Comparison of ENCODE assay signal across 16 cellular contexts in the genomic region with DNA sequence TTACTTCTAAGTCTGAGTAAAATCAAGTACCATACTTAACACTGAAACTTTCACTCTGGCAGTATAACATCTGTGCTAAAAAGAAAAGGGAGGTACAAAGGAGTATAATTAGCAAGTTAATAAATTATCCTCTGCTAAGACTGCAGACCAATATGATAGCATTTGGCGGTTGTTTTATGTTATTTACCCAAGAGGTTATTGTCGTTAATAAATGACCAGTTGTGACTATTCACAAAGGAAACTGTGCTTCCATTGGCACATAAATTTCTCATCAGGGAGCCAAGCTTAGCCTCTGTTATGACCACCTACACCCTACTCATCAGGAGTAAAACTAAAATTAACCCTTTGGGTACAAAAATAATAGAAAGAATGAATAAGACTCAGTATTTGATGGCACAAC.
A peak's percentile ranks its signal among the peaks of the same experiment; 100 is the strongest.
DNase-seq lines count a peak whose midpoint lies in the region; ATAC-seq, FAIRE-seq and TF ChIP-seq lines count a peak whose summit lies in the region.
"Had no signal": no experiment of that assay in that cellular context is flagged by ENCODE, and none has a peak within 500 bp of the region (broad histone marks: within the 10 kb centered on the region; RNA-seq: fewer than 3 reads in every experiment).

No MANE protein-coding gene starts in this region.

- no peak for TF ChIP-seq CTCF in D721Med (IDR thresholded peaks at IDR 0.05; ENCODE audit: insufficient read depth, missing control alignments)

- FAIRE-seq in D721Med (lab: Jason Lieb, UNC) = peak; percentile 32
- FAIRE-seq: HTR-8/SVneo had no signal

- DNase-seq in D721Med (ENCODE audit: insufficient read length, low spot score) (no peak), NCI-H146 treated with DMSO at 0.1 percent for 48 hours (lab: John Stamatoyannopoulos, UW; ENCODE audit: unreplicated experiment) (peak; percentile 7), glomerular visceral epithelial cell (ENCODE audit: extremely low spot score) (peak; percentile 12), GDM1 (lab: John Stamatoyannopoulos, UW) (no peak), NCI-H82 (lab: John Stamatoyannopoulos, UW) (no peak), left cardiac atrium (no peak)
- DNase-seq in stimulated activated naive CD4-positive, alpha-beta T cell (lab: John Stamatoyannopoulos, UW) = no peak
- DNase-seq: activated CD4-positive, alpha-beta T cell treated with anti-CD3 and anti-CD28 coated beads, Interleukin-2, amount 10 ng/mL, durations not matched to agents 24 days and 14 days; activated gamma-delta T cell; gastrocnemius medialis; stimulated activated naive B cell treated with anti-CD40 and anti-IgM and Interleukin-4, amounts not matched to agents 10 μg/mL and 1 μg/mL and 100 μg/mL, for 72 hours; tibial artery had no signal

- intact Hi-C loops in left cardiac atrium (cut with DNase I) = loop anchor here in 1 of 2 donors (5.0 kb wide), 1 partner anchor 120 kb away; no protein-coding TSS in a partner anchor

- no peak for ATAC-seq in left cardiac atrium
- ATAC-seq: gastrocnemius medialis had no signal

- no peaks in the 10 kb centered on the region for H3K27me3 ChIP-seq in mucosa of stomach (ENCODE audit: control insufficient read depth, insufficient read depth, low read length)
- H3K27me3 ChIP-seq: gastrocnemius medialis had no signal

- no peak overlapping the region for H3K4me3 ChIP-seq in mucosa of stomach (ENCODE audit: low read length)
- H3K4me3 ChIP-seq: gastrocnemius medialis, GM23338, tibial artery had no signal

- H3K9ac ChIP-seq in mucosa of stomach (ENCODE audit: low read length) = peak overlapping the region; percentile 12
- H3K9ac ChIP-seq: parathyroid adenoma had no signal

- no peaks in the 10 kb centered on the region for H3K9me3 ChIP-seq in mucosa of stomach (ENCODE audit: control insufficient read depth, low read length)
- H3K9me3 ChIP-seq: gastrocnemius medialis, tibial artery had no signal

- no peaks in the 10 kb centered on the region for H3K4me1 ChIP-seq in mucosa of stomach (ENCODE audit: control insufficient read depth, insufficient read depth, low read length)
- H3K4me1 ChIP-seq: gastrocnemius medialis, tibial artery had no signal

- H3K36me3 ChIP-seq in mucosa of stomach (ENCODE audit: control insufficient read depth, insufficient read depth, low read length) = no peaks in the 10 kb centered on the region
- H3K36me3 ChIP-seq: gastrocnemius medialis, tibial artery had no signal

Comparison
In these comparisons a context has a peak if more than half of its experiments do, and no peak if none do; other contexts are left out.
1. DNase-seq: peak in NCI-H146 treated with DMSO at 0.1 percent for 48 hours (single experiment) and glomerular visceral epithelial cell (single experiment); none in D721Med (single experiment), stimulated activated naive CD4-positive, alpha-beta T cell (0 of 6), GDM1 (single experiment), NCI-H82 (single experiment) and left cardiac atrium (single experiment).